Comparison of ENCODE assay signal across 1 cellular context in the genomic region with DNA sequence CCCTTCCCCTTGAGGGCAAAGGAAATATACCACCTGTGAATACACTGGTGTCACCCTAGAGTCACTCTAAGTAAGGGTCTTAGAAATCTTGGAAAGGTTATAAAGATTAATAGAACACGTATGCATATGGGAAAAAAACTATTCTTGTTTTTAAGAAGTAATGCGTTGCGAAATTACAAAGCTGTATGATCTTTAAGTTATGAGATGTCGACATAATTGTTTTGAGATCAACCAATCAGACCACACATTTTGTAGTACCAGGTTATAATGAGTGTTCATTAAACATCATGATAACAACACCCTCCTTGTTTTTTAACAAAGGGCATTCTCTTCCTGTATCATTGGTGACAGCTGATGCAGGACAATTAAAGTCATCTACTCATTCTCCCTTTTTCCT.
TF ChIP-seq lines count a peak whose summit lies in the region.

No MANE protein-coding gene starts in this region.

TF ChIP-seq in IMR-90, 13 proteins besides CTCF, POLR2A, EP300 and RAD21:
- no peak for TF ChIP-seq NFE2L2 (IDR thresholded peaks at IDR 0.05; ENCODE audit: low read depth, low read length)
- no peak for TF ChIP-seq MXI1 (IDR thresholded peaks at IDR 0.05; ENCODE audit: borderline replicate concordance, low read depth, low read length)
- TF ChIP-seq, protein P1, sequence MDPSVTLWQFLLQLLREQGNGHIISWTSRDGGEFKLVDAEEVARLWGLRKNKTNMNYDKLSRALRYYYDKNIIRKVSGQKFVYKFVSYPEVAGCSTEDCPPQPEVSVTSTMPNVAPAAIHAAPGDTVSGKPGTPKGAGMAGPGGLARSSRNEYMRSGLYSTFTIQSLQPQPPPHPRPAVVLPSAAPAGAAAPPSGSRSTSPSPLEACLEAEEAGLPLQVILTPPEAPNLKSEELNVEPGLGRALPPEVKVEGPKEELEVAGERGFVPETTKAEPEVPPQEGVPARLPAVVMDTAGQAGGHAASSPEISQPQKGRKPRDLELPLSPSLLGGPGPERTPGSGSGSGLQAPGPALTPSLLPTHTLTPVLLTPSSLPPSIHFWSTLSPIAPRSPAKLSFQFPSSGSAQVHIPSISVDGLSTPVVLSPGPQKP (IDR thresholded peaks at IDR 0.05; ENCODE audit: borderline replicate concordance, low read depth, low read length), result no peak
- no peak for TF ChIP-seq RCOR1 (IDR thresholded peaks at IDR 0.05; ENCODE audit: insufficient replicate concordance, low read length)
- no peak for TF ChIP-seq BHLHE40 (IDR thresholded peaks at IDR 0.05; ENCODE audit: low read depth, low read length)
- peak; percentile 81 for TF ChIP-seq CEBPB (IDR thresholded peaks at IDR 0.05; ENCODE audit: low read depth, low read length)
